8 cellular contexts compared by ENCODE assay signal in the genomic region with DNA sequence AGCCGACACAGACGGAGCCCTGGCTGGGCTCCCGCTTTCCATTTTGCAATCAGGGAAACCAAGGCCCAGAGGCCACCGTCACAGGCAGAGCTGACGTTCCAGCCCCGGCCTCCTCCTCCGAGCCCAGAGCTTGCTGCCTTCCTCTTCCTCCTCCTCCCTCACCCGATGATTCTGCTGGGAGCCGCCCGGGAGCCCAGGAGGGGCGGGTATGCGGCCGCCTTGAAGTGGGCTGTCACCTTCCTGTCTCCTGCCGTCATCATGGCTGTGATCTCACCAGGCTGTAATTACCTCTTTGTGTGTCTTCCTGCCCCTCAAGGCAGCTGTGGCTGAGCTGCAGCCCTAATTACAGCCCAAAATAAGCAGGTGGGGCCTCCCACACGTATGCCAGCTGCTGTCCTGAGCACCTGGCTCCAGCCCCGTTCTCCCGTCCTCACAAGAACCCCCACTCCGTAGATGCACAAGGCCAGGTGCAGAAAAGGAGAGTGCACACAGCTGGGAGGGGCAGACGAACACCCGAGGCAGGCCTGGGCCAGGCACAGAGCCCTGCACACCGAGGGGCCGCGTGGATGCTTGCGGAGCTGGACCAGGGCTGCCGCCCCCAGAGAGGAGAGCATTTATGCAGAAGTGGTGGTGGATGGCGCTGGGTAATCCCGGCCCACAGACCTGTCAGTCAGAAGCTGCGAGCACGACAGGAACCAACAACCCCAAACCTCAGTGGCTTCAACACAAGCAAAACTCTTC.
DNase-seq lines count a peak whose midpoint lies in the region; ATAC-seq lines count a peak whose summit lies in the region.

No MANE protein-coding gene starts in this region.

- DNase-seq in DMS53 (lab: John Stamatoyannopoulos, UW) = peak; percentile 97
- DNase-seq in NCI-H2029 treated with DMSO at 0.1 percent for 48 hours (lab: John Stamatoyannopoulos, UW) = peak; percentile 97
- DNase-seq in activated CD4-positive, alpha-beta T cell treated with anti-CD3 and anti-CD28 coated beads for 4 hours = peak; percentile 80 to 81
- DNase-seq in stimulated activated naive CD8-positive, alpha-beta T cell treated with anti-CD3 and anti-CD28 coated beads, Interleukin-15, amount 100 ng/mL, for 72 hours = peak; percentile 76 to 82
- no peak for DNase-seq in COLO829 (ENCODE audit: low spot score)

- peaks cover 58% of the 10 kb centered on the region for H3K4me1 Mint-ChIP-seq in stimulated activated naive CD8-positive, alpha-beta T cell treated with anti-CD3 and anti-CD28 coated beads, Interleukin-15, amount 100 ng/mL, for 72 hours

- H3K27ac ChIP-seq in cingulate gyrus (ENCODE audit: low read depth, low read length) (peak overlapping the region; percentile 65), muscle layer of duodenum (ENCODE audit: low read length) (peak overlapping the region; percentile 79)

- H3K4me3 ChIP-seq in muscle layer of duodenum (ENCODE audit: low read depth in 1 of 2, low read length in 2 of 2) = peak overlapping the region; percentile 29 to 30

- peaks cover 0 to 38% of the 10 kb centered on the region in 2 donors for H3K4me1 ChIP-seq in muscle layer of duodenum (ENCODE audit: control insufficient read depth in 1 of 2, insufficient read depth in 2 of 2, low read length in 2 of 2)

- H3K9me3 Mint-ChIP-seq in stimulated activated naive CD8-positive, alpha-beta T cell treated with anti-CD3 and anti-CD28 coated beads, Interleukin-15, amount 100 ng/mL, for 72 hours = no peaks in the 10 kb centered on the region

- peak overlapping the region; percentile 90 to 95 for H3K4me3 Mint-ChIP-seq in stimulated activated naive CD8-positive, alpha-beta T cell treated with anti-CD3 and anti-CD28 coated beads, Interleukin-15, amount 100 ng/mL, for 72 hours

- H3K9me3 ChIP-seq in muscle layer of duodenum (ENCODE audit: control insufficient read depth in 1 of 2, low read length in 2 of 2) = no peaks in the 10 kb centered on the region

- H3K27ac Mint-ChIP-seq in stimulated activated naive CD8-positive, alpha-beta T cell treated with anti-CD3 and anti-CD28 coated beads, Interleukin-15, amount 100 ng/mL, for 72 hours = peak overlapping the region; percentile 92 to 98

- H3K27me3 Mint-ChIP-seq in stimulated activated naive CD8-positive, alpha-beta T cell treated with anti-CD3 and anti-CD28 coated beads, Interleukin-15, amount 100 ng/mL, for 72 hours = no peaks in the 10 kb centered on the region

- no peaks in the 10 kb centered on the region for H3K27me3 ChIP-seq in muscle layer of duodenum (ENCODE audit: low read depth, low read length)

- H3K36me3 ChIP-seq in muscle layer of duodenum (ENCODE audit: control insufficient read depth in 1 of 2, insufficient read depth in 2 of 2, low read length in 2 of 2) = peaks cover 0 to 6% of the 10 kb centered on the region in 2 donors

- peak; percentile 63 for ATAC-seq in stimulated activated naive CD8-positive, alpha-beta T cell treated with anti-CD3 and anti-CD28 coated beads, Interleukin-15, amount 100 ng/mL, for 72 hours
- ATAC-seq in GM21528 (IDR thresholded peaks at IDR 0.05; ENCODE audit: low FRiP score, unreplicated experiment) = no peak
